Comparison of ENCODE assay signal across 21 cellular contexts in genomic region chr3:59856921-59857320, GRCh38.
A peak's percentile ranks its signal among the peaks of the same experiment; 100 is the strongest.
DNase-seq lines count a peak whose midpoint lies in the region; FAIRE-seq and TF ChIP-seq lines count a peak whose summit lies in the region.
"Had no signal": no experiment of that assay in that cellular context is flagged by ENCODE, and none has a peak within 500 bp of the region (broad histone marks: within the 10 kb centered on the region; RNA-seq: fewer than 3 reads in every experiment).

No MANE protein-coding gene starts in this region.

- H3K79me2 ChIP-seq in H9 (ENCODE audit: insufficient read depth, low read length) (no peaks in the 10 kb centered on the region), H1 (ENCODE audit: control insufficient read depth in 1 of 2, insufficient read depth in 2 of 2, low read length in 2 of 2) (no peaks in the 10 kb centered on the region)

- no peak overlapping the region for H3K4ac ChIP-seq in H9 (ENCODE audit: low read depth, low read length)
- H3K4ac ChIP-seq in H1 (replicated peaks; ENCODE audit: insufficient read length, low read depth, low read length), result no peak overlapping the region

- H3K27me3 Mint-ChIP-seq in H9 (ENCODE audit: low read depth) (no peaks in the 10 kb centered on the region), progenitor cell of endocrine pancreas (no peaks in the 10 kb centered on the region)

- H3K36me3 Mint-ChIP-seq in H9 (ENCODE audit: insufficient read depth in 1 of 3, low read depth in 3 of 3), result no peaks in the 10 kb centered on the region; a peak in 1 of 7 replicates
- H3K36me3 Mint-ChIP-seq in progenitor cell of endocrine pancreas (ENCODE audit: insufficient read depth), result no peaks in the 10 kb centered on the region
- H3K36me3 Mint-ChIP-seq: CD8-positive, alpha-beta T cell had no signal

- H3K23ac ChIP-seq in H9 (ENCODE audit: insufficient read length, low read depth, low read length), result no peak overlapping the region
- H3K23ac ChIP-seq in H1 (ENCODE audit: insufficient read length), result no peak overlapping the region

- H3K9ac ChIP-seq in H9 (ENCODE audit: extremely low read depth, insufficient read length, low read length) (no peak overlapping the region), H1 (replicated peaks in 1 of 4; ENCODE audit: extremely low read depth in 1 of 4, low read depth in 3 of 4, low read length in 3 of 4) (no peak overlapping the region)
- H3K9ac ChIP-seq: BLaER1 had no signal

- no peak overlapping the region for H2BK15ac ChIP-seq in H9 (ENCODE audit: low read depth, low read length)
- no peak overlapping the region for H2BK15ac ChIP-seq in H1 (ENCODE audit: low read length)

- no peak for TF ChIP-seq POLR2A in H1 (IDR thresholded peaks at IDR 0.05; ENCODE audit: control extremely low read depth in 1 of 2, low read depth in 2 of 2, low read length in 2 of 2)

- H2BK20ac ChIP-seq in H9 (ENCODE audit: low read depth, low read length, poor library complexity, severe bottlenecking), result no peak overlapping the region
- no peak overlapping the region for H2BK20ac ChIP-seq in H1 (ENCODE audit: low read length)

- H2AFZ ChIP-seq in H9 (ENCODE audit: low read length) (peak overlapping the region; percentile 5), H1 (ENCODE audit: low read length) (no peak overlapping the region)

- H3K4me2 ChIP-seq in H9 (ENCODE audit: insufficient read depth, insufficient read length, low read length), result no peak overlapping the region
- H3K4me2 ChIP-seq in H1 (ENCODE audit: insufficient read depth in 1 of 2, low read depth in 2 of 2, low read length in 2 of 2), result no peak overlapping the region
- H3K4me2 ChIP-seq: BLaER1 had no signal

- no peaks in the 10 kb centered on the region for H3K36me3 ChIP-seq in H1 (ENCODE audit: control insufficient read depth in 2 of 4, insufficient read depth in 4 of 4, low read length in 3 of 4)
- H3K36me3 ChIP-seq: BLaER1, Peyer's patch, SJSA1 had no signal

- H3K4me3 ChIP-seq in H1 (ENCODE audit: extremely low read depth in 1 of 4, insufficient read depth in 2 of 4, low read depth in 3 of 4, low read length in 4 of 4), result no peak overlapping the region
- H3K4me3 ChIP-seq: A549, BLaER1, Peyer's patch, SJSA1 had no signal

- H3K18ac ChIP-seq in H9 (ENCODE audit: insufficient read length, low read depth, low read length) (no peak overlapping the region), H1 (ENCODE audit: extremely low read depth, low read length) (no peak overlapping the region)

- H4K8ac ChIP-seq in H9 (replicated peaks; ENCODE audit: insufficient read length, low read depth, low read length) (no peak overlapping the region), H1 (ENCODE audit: extremely low read depth, insufficient read depth, low read length) (no peak overlapping the region)

- H4K91ac ChIP-seq in H9 (ENCODE audit: insufficient read length, low read depth, low read length) (no peak overlapping the region), H1 (replicated peaks; ENCODE audit: insufficient read length, low read length) (no peak overlapping the region)

- H2BK120ac ChIP-seq in H9 (ENCODE audit: low read depth, low read length, poor library complexity, severe bottlenecking), result no peak overlapping the region
- H2BK120ac ChIP-seq in H1 (replicated peaks; ENCODE audit: low read depth, low read length), result no peak overlapping the region

- H2BK12ac ChIP-seq in H9 (ENCODE audit: insufficient read length, low read depth, low read length) (no peak overlapping the region), H1 (ENCODE audit: low read depth, low read length) (no peak overlapping the region)

- H3K4me1 Mint-ChIP-seq in H9 (peaks cover 2 to 7% of the 10 kb centered on the region in 2 experiments), progenitor cell of endocrine pancreas (ENCODE audit: low read depth) (peaks cover 12% of the 10 kb centered on the region)

- WGBS in H9 (ENCODE audit: extremely low coverage, insufficient read length, low lambda C conversion rate), result no CpG with 5 or more reads among the region's 5 CpGs
- WGBS in H1 (ENCODE audit: extremely low coverage in 1 of 2, insufficient coverage in 1 of 2, insufficient read length in 1 of 2, insufficient replicate concordance in 2 of 2, low coverage in 1 of 2, low lambda C conversion rate in 2 of 2, missing lambda C conversion rate in 1 of 2), 2 experiments, result 93% methylated on average over 5 of the region's 5 CpGs; no CpG with 5 or more reads in 1 of the 2 experiments

- H3K56ac ChIP-seq in H9 (ENCODE audit: insufficient read length, low read depth, low read length), result no peak overlapping the region
- no peak overlapping the region for H3K56ac ChIP-seq in H1 (replicated peaks; ENCODE audit: insufficient read length, low read depth, low read length)

- H3K27ac Mint-ChIP-seq in H9 (no peak overlapping the region), progenitor cell of endocrine pancreas (peak overlapping the region; percentile 55)
- H3K27ac Mint-ChIP-seq: CD8-positive, alpha-beta T cell; HFFc6 had no signal

- H3K4me3 Mint-ChIP-seq in H9 (no peak overlapping the region), progenitor cell of endocrine pancreas (ENCODE audit: low read depth) (no peak overlapping the region)
- H3K4me3 Mint-ChIP-seq: HFFc6 had no signal

- H3K9me3 Mint-ChIP-seq in H9 (peaks cover under 1 to 2% of the 10 kb centered on the region in 2 experiments; a peak in 3 of 5 replicates), progenitor cell of endocrine pancreas (ENCODE audit: low read depth) (peaks cover 3% of the 10 kb centered on the region)
- H3K9me3 Mint-ChIP-seq: CD8-positive, alpha-beta T cell; HFFc6 had no signal

- no peak overlapping the region for H2BK5ac ChIP-seq in H9 (ENCODE audit: insufficient read length, low read length)
- no peak overlapping the region for H2BK5ac ChIP-seq in H1 (ENCODE audit: low read depth, low read length)

- H3K79me1 ChIP-seq in H9 (ENCODE audit: insufficient read depth, low read depth, low read length, poor library complexity, severe bottlenecking) (no peaks in the 10 kb centered on the region), H1 (ENCODE audit: low read depth, low read length) (no peaks in the 10 kb centered on the region)

- peak; percentile 30 to 34; a peak in 3 of 4 replicates for TF ChIP-seq RAD21 in H1 (IDR thresholded peaks at IDR 0.05 in 1 of 2, conservative IDR thresholded peaks at IDR 0.05 in 1 of 2; ENCODE audit: low read depth in 2 of 2, low read length in 2 of 2)

- no peak overlapping the region for H4K5ac ChIP-seq in H9 (ENCODE audit: insufficient read length, low read depth, low read length)
- no peak overlapping the region for H4K5ac ChIP-seq in H1 (ENCODE audit: insufficient read length, low read depth, low read length)

- H4K20me1 ChIP-seq in H9 (ENCODE audit: control insufficient read depth, insufficient read depth, insufficient read length) (peaks cover 2% of the 10 kb centered on the region), H1 (replicated peaks in 1 of 2; ENCODE audit: control insufficient read depth in 1 of 2, insufficient read depth in 2 of 2, low read length in 2 of 2) (no peaks in the 10 kb centered on the region)
- H4K20me1 ChIP-seq: BLaER1 had no signal

- H3K23me2 ChIP-seq in H9 (ENCODE audit: insufficient read length, low read depth, low read length, poor library complexity, severe bottlenecking), result no peaks in the 10 kb centered on the region
- no peaks in the 10 kb centered on the region for H3K23me2 ChIP-seq in H1 (ENCODE audit: low read depth, low read length)

- no peak for TF ChIP-seq EP300 in H1 (IDR thresholded peaks at IDR 0.05; ENCODE audit: borderline replicate concordance in 1 of 2, low read depth in 2 of 2, low read length in 2 of 2)

- H3K4me1 ChIP-seq in H9 (ENCODE audit: insufficient read depth, low read length) (no peaks in the 10 kb centered on the region), H1 (replicated peaks in 1 of 4; ENCODE audit: control insufficient read depth in 3 of 4, insufficient read depth in 4 of 4, low read length in 3 of 4) (peaks cover 0 to 4% (median 0%) of the 10 kb centered on the region in 4 experiments; a peak in 1 of 7 replicates)
- H3K4me1 ChIP-seq: A549, BLaER1, Peyer's patch, SJSA1 had no signal

- no peak overlapping the region for H3T11ph ChIP-seq in H9 (ENCODE audit: low read length)

- H3K27ac ChIP-seq in H9 (ENCODE audit: insufficient read length, low read depth, low read length), result no peak overlapping the region
- H3K27ac ChIP-seq in H1 (ENCODE audit: low read depth, low read length), result no peak overlapping the region
- H3K27ac ChIP-seq: A549, BLaER1, HL-60, Peyer's patch, SJSA1 had no signal

- TF ChIP-seq CTCF in H9 (conservative IDR thresholded peaks at IDR 0.05), result no peak
- no peak for TF ChIP-seq CTCF in H1 (IDR thresholded peaks at IDR 0.05; ENCODE audit: control extremely low read depth in 1 of 3, insufficient read depth in 1 of 3, low read depth in 1 of 3, low read length in 3 of 3)
- no peak for TF ChIP-seq CTCF in progenitor cell of endocrine pancreas (IDR thresholded peaks at IDR 0.05; ENCODE audit: unreplicated experiment)

- CTCF ChIA-PET in H1 (lab: Charles Lee; ENCODE audit: partially characterized antibody), result interaction anchor here (0.6 to 1.8 kb wide), 9 partner anchors 9 to 611 kb away, joined by 3 to 5 read pairs (median 3); no protein-coding TSS in a partner anchor

- H3K9me3 ChIP-seq in H9 (ENCODE audit: control insufficient read depth, low read depth, low read length), result no peaks in the 10 kb centered on the region
- no peaks in the 10 kb centered on the region for H3K9me3 ChIP-seq in H1 (ENCODE audit: insufficient read depth in 2 of 2, low read depth in 1 of 2, low read length in 1 of 2)
- H3K9me3 ChIP-seq: A549, BLaER1, Peyer's patch, SJSA1 had no signal

- DNase-seq in H9 (no peak), NCI-H82 (lab: John Stamatoyannopoulos, UW) (peak; percentile 47), H1 (ENCODE audit: low read depth in 1 of 2, low spot score in 2 of 2) (no peak), progenitor cell of endocrine pancreas (ENCODE audit: low spot score, unreplicated experiment) (no peak), T-helper 2 cell (no peak)
- DNase-seq in activated CD4-positive, alpha-beta T cell treated with anti-CD3 and anti-CD28 coated beads for 48 hours, result no peak
- no peak for DNase-seq in stimulated activated naive CD4-positive, alpha-beta T cell (lab: John Stamatoyannopoulos, UW)
- DNase-seq: CD8-positive, alpha-beta T cell; EL; HFFc6; Karpas-422; MM.1S; NCI-H1436 treated with DMSO at 0.1 percent for 48 hours; NCI-H510A treated with DMSO at 0.1 percent for 48 hours; Peyer's patch had no signal

- H3K14ac ChIP-seq in H9 (ENCODE audit: insufficient read depth, low read length) (no peak overlapping the region), H1 (ENCODE audit: insufficient read length) (no peak overlapping the region)

- FAIRE-seq in H1 (lab: Jason Lieb, UNC), result no peak
- FAIRE-seq: A549, GM12891, H54 had no signal

- H2AK5ac ChIP-seq in H9 (ENCODE audit: insufficient read length, low read length), result no peak overlapping the region
- no peak overlapping the region for H2AK5ac ChIP-seq in H1 (ENCODE audit: low read depth, low read length)

- POLR2A ChIA-PET in H1 (lab: Charles Lee; ENCODE audit: partially characterized antibody), result no interaction called here

- H3K27me3 ChIP-seq in H9 (ENCODE audit: insufficient read depth, low read length), result no peaks in the 10 kb centered on the region
- no peaks in the 10 kb centered on the region for H3K27me3 ChIP-seq in H1 (replicated peaks in 1 of 4; ENCODE audit: control insufficient read depth in 3 of 4, extremely low read depth in 1 of 4, insufficient read depth in 3 of 4, low read length in 3 of 4)
- H3K27me3 ChIP-seq: BLaER1, Peyer's patch, SJSA1 had no signal

TF ChIP-seq in H1, 55 proteins besides CTCF, POLR2A, EP300 and RAD21 (continues in another document):
- TF ChIP-seq TAF7 (optimal IDR thresholded peaks at IDR 0.05; ENCODE audit: borderline replicate concordance, low read depth, low read length), result no peak
